In genomic region chr5:52776116-52776515, GRCh38 we compare ENCODE assay signal across 16 cellular contexts. TPM values are rescaled to one million over a fixed set of nuclear protein-coding genes. Genes with fewer than 3 reads are reported as not detected.
DNase-seq lines count a peak whose midpoint lies in the region; ATAC-seq and TF ChIP-seq lines count a peak whose summit lies in the region.
"Had no signal": no experiment of that assay in that cellular context is flagged by ENCODE, and none has a peak within 500 bp of the region (broad histone marks: within the 10 kb centered on the region; RNA-seq: fewer than 3 reads in every experiment).

No MANE protein-coding gene starts in this region.

- peaks cover 18% of the 10 kb centered on the region for H3K4me1 ChIP-seq in BLaER1
- H3K4me1 ChIP-seq in CD8-positive, alpha-beta T cell (ENCODE audit: insufficient read depth, low read length), result peaks cover 29% of the 10 kb centered on the region
- H3K4me1 ChIP-seq in left lung, result peaks cover 0 to 4% of the 10 kb centered on the region in 2 donors

- peak; percentile 80 for ATAC-seq in CD8-positive, alpha-beta T cell
- ATAC-seq in naive thymus-derived CD8-positive, alpha-beta T cell, result peak; percentile 75 to 84
- ATAC-seq in left lung (no peak), HG03460 (IDR thresholded peaks at IDR 0.05; ENCODE audit: unreplicated experiment) (no peak)

- H3K36me3 ChIP-seq in BLaER1 (no peaks in the 10 kb centered on the region), left lung (no peaks in the 10 kb centered on the region)
- H3K36me3 ChIP-seq in CD8-positive, alpha-beta T cell (ENCODE audit: insufficient read depth, low read length), result no peaks in the 10 kb centered on the region
- H3K36me3 ChIP-seq: thoracic aorta had no signal

- H3K27me3 Mint-ChIP-seq in CD8-positive, alpha-beta T cell (ENCODE audit: low read depth), result no peaks in the 10 kb centered on the region
- H3K27me3 Mint-ChIP-seq in activated T-helper 1 cell treated with anti-CD3 and anti-CD28 coated beads, Interleukin-12 subunit alpha, Interleukin-12 subunit beta, Interleukin-2, Interleukin-4 antibody, amounts not matched to agents 30 ng/mL and 10 ng/mL and 1 ng/mL, durations not matched to agents 14 hours and 24 hours and 36 hours (ENCODE audit: insufficient read depth), result peaks cover 7% of the 10 kb centered on the region
- no peaks in the 10 kb centered on the region for H3K27me3 Mint-ChIP-seq in naive thymus-derived CD8-positive, alpha-beta T cell

- POLR2A ChIA-PET in CD8-positive, alpha-beta T cell (lab: Charles Lee), result interaction anchor here (0.8 to 3.4 kb wide), 8 partner anchors 10 to 126 kb away, joined by 3 to 19 read pairs (median 4); partner anchors contain the start of genes ITGA1 and PELO
- POLR2A ChIA-PET in naive thymus-derived CD8-positive, alpha-beta T cell (lab: Charles Lee), result interaction anchor here (0.9 to 1.1 kb wide), 3 partner anchors 13 to 52 kb away, joined by 3 to 4 read pairs (median 4); no protein-coding TSS in a partner anchor

- no peak for TF ChIP-seq CTCF in CD8-positive, alpha-beta T cell (IDR thresholded peaks at IDR 0.05)
- TF ChIP-seq CTCF in left lung (IDR thresholded peaks at IDR 0.05), result no peak

- H3K27ac Mint-ChIP-seq in CD8-positive, alpha-beta T cell, result peak overlapping the region; percentile 87
- peak overlapping the region; percentile 80 for H3K27ac Mint-ChIP-seq in activated T-helper 1 cell treated with anti-CD3 and anti-CD28 coated beads, Interleukin-12 subunit alpha, Interleukin-12 subunit beta, Interleukin-2, Interleukin-4 antibody, amounts not matched to agents 30 ng/mL and 10 ng/mL and 1 ng/mL, durations not matched to agents 14 hours and 24 hours and 36 hours
- H3K27ac Mint-ChIP-seq in naive thymus-derived CD8-positive, alpha-beta T cell, result peak overlapping the region in 8 of 10 donors; percentile 44 to 97 (median 85)
- H3K27ac Mint-ChIP-seq: endodermal cell, IgD-negative memory B cell, memory B cell had no signal

- CTCF ChIA-PET in CD8-positive, alpha-beta T cell (lab: Charles Lee), result interaction anchor here (0.6 to 6.2 kb wide), 4 partner anchors 11 to 83 kb away, joined by 3 to 26 read pairs (median 7); partner anchors contain the start of genes ITGA1 and PELO

- intact Hi-C loops in CD8-positive, alpha-beta T cell (cut with DNase I, micrococcal nuclease), result loop anchor here in 1 of 2 experiments (1.0 kb wide), 1 partner anchor 11 kb away; the partner anchor contains the start of genes ITGA1 and PELO
- intact Hi-C loops in activated T-helper 1 cell treated with anti-CD3 and anti-CD28 coated beads, Interleukin-12 subunit alpha, Interleukin-12 subunit beta, Interleukin-2, Interleukin-4 antibody, amounts not matched to agents 30 ng/mL and 10 ng/mL and 1 ng/mL, durations not matched to agents 14 hours and 24 hours and 36 hours (cut with micrococcal nuclease), result loop anchor here (1.0 kb wide), 2 partner anchors 11 to 15 kb away; partner anchors contain the start of genes ITGA1 and PELO
- intact Hi-C loops in left lung (cut with DNase I), result no loop called here

- H3K4me3 ChIP-seq in BLaER1, result no peak overlapping the region
- H3K4me3 ChIP-seq in CD8-positive, alpha-beta T cell (ENCODE audit: low read depth, low read length), result no peak overlapping the region
- no peak overlapping the region for H3K4me3 ChIP-seq in left lung
- H3K4me3 ChIP-seq: thoracic aorta had no signal

- H4K20me1 ChIP-seq in BLaER1, result no peaks in the 10 kb centered on the region

- no peak overlapping the region for H3K27ac ChIP-seq in BLaER1
- no peak overlapping the region for H3K27ac ChIP-seq in CD8-positive, alpha-beta T cell (ENCODE audit: low read depth, low read length)
- H3K27ac ChIP-seq in left lung, result no peak overlapping the region
- H3K27ac ChIP-seq: thoracic aorta had no signal

- H3K4me1 Mint-ChIP-seq in CD8-positive, alpha-beta T cell (ENCODE audit: low read depth), result peaks cover 53% of the 10 kb centered on the region
- H3K4me1 Mint-ChIP-seq in activated T-helper 1 cell treated with anti-CD3 and anti-CD28 coated beads, Interleukin-12 subunit alpha, Interleukin-12 subunit beta, Interleukin-2, Interleukin-4 antibody, amounts not matched to agents 30 ng/mL and 10 ng/mL and 1 ng/mL, durations not matched to agents 14 hours and 24 hours and 36 hours (ENCODE audit: low read depth), result peaks cover 53% of the 10 kb centered on the region
- H3K4me1 Mint-ChIP-seq in naive thymus-derived CD8-positive, alpha-beta T cell, result peaks cover 18 to 46% (median 40%) of the 10 kb centered on the region in 4 donors

- DNase-seq in CD8-positive, alpha-beta T cell, result peak in 6 of 7 experiments; percentile 20 to 68 (median 48)
- peak; percentile 39 for DNase-seq in activated T-helper 1 cell treated with anti-CD3 and anti-CD28 coated beads, Interleukin-12 subunit alpha, Interleukin-12 subunit beta, Interleukin-2, Interleukin-4 antibody, amounts not matched to agents 30 ng/mL and 10 ng/mL and 1 ng/mL, durations not matched to agents 14 hours and 24 hours and 36 hours (ENCODE audit: low spot score)
- DNase-seq in naive thymus-derived CD8-positive, alpha-beta T cell, result peak in 6 of 10 donors; percentile 11 to 58 (median 36)
- DNase-seq in NCI-H146 (lab: John Stamatoyannopoulos, UW) (no peak), left lung (no peak), NCI-H82 (lab: John Stamatoyannopoulos, UW) (no peak)
- DNase-seq: endodermal cell, H9, NCI-H1092 treated with DMSO at 0.1 percent for 48 hours, NCI-H446 had no signal

- peak overlapping the region; percentile 47 for H3K4me2 ChIP-seq in BLaER1

- H3K27me3 ChIP-seq in BLaER1 (no peaks in the 10 kb centered on the region), left lung (no peaks in the 10 kb centered on the region)
- H3K27me3 ChIP-seq in CD8-positive, alpha-beta T cell (ENCODE audit: insufficient read depth, low read length), result no peaks in the 10 kb centered on the region

- H3K9me3 ChIP-seq in BLaER1, result no peaks in the 10 kb centered on the region
- no peaks in the 10 kb centered on the region for H3K9me3 ChIP-seq in CD8-positive, alpha-beta T cell (ENCODE audit: low read length)
- H3K9me3 ChIP-seq in left lung, result no peaks in the 10 kb centered on the region
- H3K9me3 ChIP-seq: thoracic aorta had no signal

- H3K36me3 Mint-ChIP-seq in CD8-positive, alpha-beta T cell, result no peaks in the 10 kb centered on the region
- H3K36me3 Mint-ChIP-seq in activated T-helper 1 cell treated with anti-CD3 and anti-CD28 coated beads, Interleukin-12 subunit alpha, Interleukin-12 subunit beta, Interleukin-2, Interleukin-4 antibody, amounts not matched to agents 30 ng/mL and 10 ng/mL and 1 ng/mL, durations not matched to agents 14 hours and 24 hours and 36 hours (ENCODE audit: low read depth), result peaks cover 4% of the 10 kb centered on the region
- no peaks in the 10 kb centered on the region for H3K36me3 Mint-ChIP-seq in naive thymus-derived CD8-positive, alpha-beta T cell
- H3K36me3 Mint-ChIP-seq: IgD-negative memory B cell, memory B cell had no signal

- H3K9ac ChIP-seq in BLaER1, result no peak overlapping the region

- H3K9me3 Mint-ChIP-seq in CD8-positive, alpha-beta T cell, result peaks cover 2% of the 10 kb centered on the region
- H3K9me3 Mint-ChIP-seq in activated T-helper 1 cell treated with anti-CD3 and anti-CD28 coated beads, Interleukin-12 subunit alpha, Interleukin-12 subunit beta, Interleukin-2, Interleukin-4 antibody, amounts not matched to agents 30 ng/mL and 10 ng/mL and 1 ng/mL, durations not matched to agents 14 hours and 24 hours and 36 hours, result peaks cover 4% of the 10 kb centered on the region
- peaks cover 0 to 9% (median 0%) of the 10 kb centered on the region in 9 donors for H3K9me3 Mint-ChIP-seq in naive thymus-derived CD8-positive, alpha-beta T cell
- H3K9me3 Mint-ChIP-seq: endodermal cell, H9, IgD-negative memory B cell, memory B cell had no signal

- peak overlapping the region; percentile 59 for H3K4me3 Mint-ChIP-seq in CD8-positive, alpha-beta T cell
- peak overlapping the region; percentile 66 for H3K4me3 Mint-ChIP-seq in activated T-helper 1 cell treated with anti-CD3 and anti-CD28 coated beads, Interleukin-12 subunit alpha, Interleukin-12 subunit beta, Interleukin-2, Interleukin-4 antibody, amounts not matched to agents 30 ng/mL and 10 ng/mL and 1 ng/mL, durations not matched to agents 14 hours and 24 hours and 36 hours
- H3K4me3 Mint-ChIP-seq in naive thymus-derived CD8-positive, alpha-beta T cell, result peak overlapping the region in 9 of 10 donors; percentile 9 to 77 (median 55)
- H3K4me3 Mint-ChIP-seq: endodermal cell, H9, IgD-negative memory B cell, memory B cell had no signal

RNA-seq across cellular contexts. Expression of gene ITGA1, which starts 11.6 kb away (rescaled TPM):
- 1 to 10 TPM; 4.6 to 7.3 TPM for total RNA-seq in CD8-positive, alpha-beta T cell
- total RNA-seq in activated T-helper 1 cell treated with anti-CD3 and anti-CD28 coated beads, Interleukin-12 subunit alpha, Interleukin-12 subunit beta, Interleukin-2, Interleukin-4 antibody, amounts not matched to agents 30 ng/mL and 10 ng/mL and 1 ng/mL, durations not matched to agents 14 hours and 24 hours and 36 hours, result 2.2 and 2.5 TPM in 2 replicates
- 1 to 10 TPM; 3.9 to 4.6 TPM for total RNA-seq in naive thymus-derived CD8-positive, alpha-beta T cell
- 1 to 10 TPM in 1 of 3 donors, under 1 TPM in 2; 0.27 to 1.1 (median 0.83) TPM for polyA plus RNA-seq in naive thymus-derived CD8-positive, alpha-beta T cell
- 100 to 1,000 TPM in 1 of 2 donors, 10 to 100 TPM in 1; 87.5 to 127 TPM for total RNA-seq in left lung
- total RNA-seq: OCI-LY7 had no signal
- polyA plus RNA-seq: IgD-negative memory B cell had no signal

RNA-seq across cellular contexts. Expression of gene PELO, which starts 11.6 kb away (rescaled TPM):
- total RNA-seq in CD8-positive, alpha-beta T cell, result 10 to 100 TPM; 13.4 to 13.7 TPM
- 19.4 and 20.0 TPM in 2 replicates for total RNA-seq in activated T-helper 1 cell treated with anti-CD3 and anti-CD28 coated beads, Interleukin-12 subunit alpha, Interleukin-12 subunit beta, Interleukin-2, Interleukin-4 antibody, amounts not matched to agents 30 ng/mL and 10 ng/mL and 1 ng/mL, durations not matched to agents 14 hours and 24 hours and 36 hours
- total RNA-seq in naive thymus-derived CD8-positive, alpha-beta T cell, result 1 to 10 TPM; 7.4 to 8.5 TPM
- polyA plus RNA-seq in naive thymus-derived CD8-positive, alpha-beta T cell, result 1 to 10 TPM; 2.2 to 4.5 (median 2.6) TPM
- total RNA-seq in left lung, result 10 to 100 TPM; 40.9 to 47.6 TPM

Comparison
In these comparisons a context has a peak if more than half of its experiments do, and no peak if none do; other contexts are left out.
1. ATAC-seq: peak in CD8-positive, alpha-beta T cell (single experiment) and naive thymus-derived CD8-positive, alpha-beta T cell (2 of 2); none in left lung (single experiment) and HG03460 (single experiment).
2. DNase-seq: peak in CD8-positive, alpha-beta T cell (6 of 7), activated T-helper 1 cell treated with anti-CD3 and anti-CD28 coated beads, Interleukin-12 subunit alpha, Interleukin-12 subunit beta, Interleukin-2, Interleukin-4 antibody, amounts not matched to agents 30 ng/mL and 10 ng/mL and 1 ng/mL, durations not matched to agents 14 hours and 24 hours and 36 hours (single experiment) and naive thymus-derived CD8-positive, alpha-beta T cell (6 of 10); none in NCI-H146 (single experiment), left lung (0 of 2) and NCI-H82 (single experiment).
3. RNA of gene ITGA1, which starts 11.6 kb away (total RNA-seq): 87.5 to 127 TPM in left lung; 4.6 to 7.3 TPM in CD8-positive, alpha-beta T cell, 3.9 to 4.6 TPM in naive thymus-derived CD8-positive, alpha-beta T cell and 2.2 to 2.5 TPM in activated T-helper 1 cell treated with anti-CD3 and anti-CD28 coated beads, Interleukin-12 subunit alpha, Interleukin-12 subunit beta, Interleukin-2, Interleukin-4 antibody, amounts not matched to agents 30 ng/mL and 10 ng/mL and 1 ng/mL, durations not matched to agents 14 hours and 24 hours and 36 hours; every median in the first group is over 10 times any median in the second.
4. Peak in every context shown above with its lines, with median percentiles within 50 percentile points of each other: H3K27ac Mint-ChIP-seq and H3K4me3 Mint-ChIP-seq.